ENCODE assay signal across 9 cellular contexts in genomic region chr7:3399858-3400257, GRCh38.
DNase-seq lines count a peak whose midpoint lies in the region; ATAC-seq and TF ChIP-seq lines count a peak whose summit lies in the region.
"Had no signal": no experiment of that assay in that cellular context is flagged by ENCODE, and none has a peak within 500 bp of the region (broad histone marks: within the 10 kb centered on the region; RNA-seq: fewer than 3 reads in every experiment).

No MANE protein-coding gene starts in this region.

- CTCF ChIA-PET in OCI-LY7 (lab: Charles Lee; ENCODE audit: unreplicated experiment), result no interaction called here

- H3K9me2 ChIP-seq in OCI-LY7 (ENCODE audit: insufficient read depth, low read length), result no peaks in the 10 kb centered on the region

- H3K27me3 ChIP-seq in cardiac muscle cell (no peaks in the 10 kb centered on the region), right atrium auricular region (no peaks in the 10 kb centered on the region), testis (no peaks in the 10 kb centered on the region)

- H3K9me3 Mint-ChIP-seq in stimulated activated naive B cell treated with anti-CD40 and anti-IgM and Interleukin-4, amounts not matched to agents 10 μg/mL and 1 μg/mL and 100 μg/mL, for 72 hours, result peaks cover 17 to 18% of the 10 kb centered on the region in 2 donors

- H3K36me3 ChIP-seq in cardiac muscle cell, result no peaks in the 10 kb centered on the region
- no peaks in the 10 kb centered on the region for H3K36me3 ChIP-seq in right atrium auricular region
- H3K36me3 ChIP-seq in OCI-LY7 (ENCODE audit: insufficient read depth, low read length), result no peaks in the 10 kb centered on the region
- H3K36me3 ChIP-seq in testis (ENCODE audit: low read depth, missing control alignments), result no peaks in the 10 kb centered on the region

- no peak overlapping the region for H3K4me3 ChIP-seq in cardiac muscle cell
- no peak overlapping the region for H3K4me3 ChIP-seq in right atrium auricular region
- no peak overlapping the region for H3K4me3 ChIP-seq in OCI-LY7 (ENCODE audit: low read depth, low read length, poor library complexity, severe bottlenecking)
- no peak overlapping the region for H3K4me3 ChIP-seq in fibroblast of pulmonary artery (replicated peaks; ENCODE audit: low read depth, low read length)
- H3K4me3 ChIP-seq in testis, result no peak overlapping the region

- POLR2A ChIA-PET in OCI-LY7 (lab: Charles Lee), result interaction anchor here (0.6 kb wide), 2 partner anchors 114 to 273 kb away, joined by 3 read pairs; no protein-coding TSS in a partner anchor

- no peaks in the 10 kb centered on the region for H3K79me2 ChIP-seq in OCI-LY7 (ENCODE audit: insufficient read depth, low read depth, low read length)

- no peak overlapping the region for H3K4me3 Mint-ChIP-seq in stimulated activated naive B cell treated with anti-CD40 and anti-IgM and Interleukin-4, amounts not matched to agents 10 μg/mL and 1 μg/mL and 100 μg/mL, for 72 hours

- H3K27ac Mint-ChIP-seq in stimulated activated naive B cell treated with anti-CD40 and anti-IgM and Interleukin-4, amounts not matched to agents 10 μg/mL and 1 μg/mL and 100 μg/mL, for 72 hours, result no peak overlapping the region
- H3K27ac Mint-ChIP-seq: activated naive CD4-positive, alpha-beta T cell treated with anti-CD3 and anti-CD28 coated beads, Interleukin-2, amount 50 U/mL, for 72 hours had no signal

- H3K36me3 Mint-ChIP-seq in stimulated activated naive B cell treated with anti-CD40 and anti-IgM and Interleukin-4, amounts not matched to agents 10 μg/mL and 1 μg/mL and 100 μg/mL, for 72 hours, result peaks cover 6 to 13% of the 10 kb centered on the region in 2 donors

- DNase-seq in cardiac muscle cell (ENCODE audit: low read depth in 1 of 2, low spot score in 1 of 2) (peak; percentile 12), right atrium auricular region (ENCODE audit: low spot score) (no peak), OCI-LY7 (ENCODE audit: low spot score) (peak; percentile 35), fibroblast of pulmonary artery (ENCODE audit: low read depth) (peak; percentile 39), testis (no peak), NCI-H510A (lab: John Stamatoyannopoulos, UW) (no peak)
- DNase-seq in stimulated activated naive B cell treated with anti-CD40 and anti-IgM and Interleukin-4, amounts not matched to agents 10 μg/mL and 1 μg/mL and 100 μg/mL, for 72 hours, result peak; percentile 2
- DNase-seq in stimulated activated CD8-positive, alpha-beta memory T cell treated with anti-CD3 and anti-CD28 coated beads, Interleukin-4, amount 100 ng/mL, for 48 hours, result no peak

- TF ChIP-seq POLR2A in testis (IDR thresholded peaks at IDR 0.05), result no peak

- no TSS peak for BruUV-seq in OCI-LY7 (replicated peaks; lab: Mats Ljungman, UMichigan)

- TF ChIP-seq CTCF in cardiac muscle cell (IDR thresholded peaks at IDR 0.05; ENCODE audit: low read depth, low read length), result peak; percentile 26
- no peak for TF ChIP-seq CTCF in right atrium auricular region (IDR thresholded peaks at IDR 0.05)
- peak; percentile 66 for TF ChIP-seq CTCF in OCI-LY7 (conservative IDR thresholded peaks at IDR 0.05; ENCODE audit: low read length)
- TF ChIP-seq CTCF in fibroblast of pulmonary artery (IDR thresholded peaks at IDR 0.05; ENCODE audit: low read length, missing control alignments), result peak; percentile 41
- TF ChIP-seq CTCF in testis (IDR thresholded peaks at IDR 0.05), result no peak

- H2AFZ ChIP-seq in OCI-LY7 (ENCODE audit: low read length), result no peak overlapping the region

- intact Hi-C loops in OCI-LY7 (cut with micrococcal nuclease; ENCODE audit: unreplicated experiment), result no loop called here
- intact Hi-C loops in testis (cut with DNase I; ENCODE audit: low total_unique reads), result no loop called here

- H3K4me1 ChIP-seq in cardiac muscle cell (ENCODE audit: low read depth) (peaks cover 4% of the 10 kb centered on the region), right atrium auricular region (no peaks in the 10 kb centered on the region), OCI-LY7 (ENCODE audit: insufficient read depth, low read length, poor library complexity, severe bottlenecking) (no peaks in the 10 kb centered on the region), testis (no peaks in the 10 kb centered on the region)

- H3K27ac ChIP-seq in cardiac muscle cell (no peak overlapping the region), right atrium auricular region (no peak overlapping the region), OCI-LY7 (ENCODE audit: low read depth, low read length, poor library complexity, severe bottlenecking) (no peak overlapping the region), testis (no peak overlapping the region)

- H4K20me1 ChIP-seq in OCI-LY7 (ENCODE audit: insufficient read depth, low read length), result no peaks in the 10 kb centered on the region

- H3K4me1 Mint-ChIP-seq in stimulated activated naive B cell treated with anti-CD40 and anti-IgM and Interleukin-4, amounts not matched to agents 10 μg/mL and 1 μg/mL and 100 μg/mL, for 72 hours, result no peaks in the 10 kb centered on the region

- no peak overlapping the region for H3K4me2 ChIP-seq in OCI-LY7 (ENCODE audit: low read length)

- ATAC-seq in stimulated activated naive B cell treated with anti-CD40 and anti-IgM and Interleukin-4, amounts not matched to agents 10 μg/mL and 1 μg/mL and 100 μg/mL, for 72 hours (replicated peaks), result peak; percentile 82 to 90

- H3K9me3 ChIP-seq in cardiac muscle cell (ENCODE audit: low read depth), result no peaks in the 10 kb centered on the region
- peaks cover 0 to 18% of the 10 kb centered on the region in 2 donors for H3K9me3 ChIP-seq in right atrium auricular region
- H3K9me3 ChIP-seq in OCI-LY7 (ENCODE audit: low read length), result 0 out of 2 replicates have a peak, but pooled peaks cover 11% of the 10 kb centered on the region
- H3K9me3 ChIP-seq in testis, result no peaks in the 10 kb centered on the region

- WGBS in testis, 2 donors, result 56 to 73% methylated on average over 2 of the region's 2 CpGs

- peaks cover 30 to 62% of the 10 kb centered on the region in 2 donors for H3K27me3 Mint-ChIP-seq in stimulated activated naive B cell treated with anti-CD40 and anti-IgM and Interleukin-4, amounts not matched to agents 10 μg/mL and 1 μg/mL and 100 μg/mL, for 72 hours

Comparison
In these comparisons a context has a peak if more than half of its experiments do, and no peak if none do; other contexts are left out.
1. DNase-seq: peak in cardiac muscle cell (2 of 2), OCI-LY7 (single experiment), fibroblast of pulmonary artery (single experiment) and stimulated activated naive B cell treated with anti-CD40 and anti-IgM and Interleukin-4, amounts not matched to agents 10 μg/mL and 1 μg/mL and 100 μg/mL, for 72 hours (single experiment); none in right atrium auricular region (single experiment), stimulated activated CD8-positive, alpha-beta memory T cell treated with anti-CD3 and anti-CD28 coated beads, Interleukin-4, amount 100 ng/mL, for 48 hours (single experiment), testis (single experiment) and NCI-H510A (single experiment).
2. CTCF ChIP-seq: peak in cardiac muscle cell (single experiment), OCI-LY7 (single experiment) and fibroblast of pulmonary artery (single experiment); none in right atrium auricular region (0 of 2) and testis (0 of 3).